In the genomic region with DNA sequence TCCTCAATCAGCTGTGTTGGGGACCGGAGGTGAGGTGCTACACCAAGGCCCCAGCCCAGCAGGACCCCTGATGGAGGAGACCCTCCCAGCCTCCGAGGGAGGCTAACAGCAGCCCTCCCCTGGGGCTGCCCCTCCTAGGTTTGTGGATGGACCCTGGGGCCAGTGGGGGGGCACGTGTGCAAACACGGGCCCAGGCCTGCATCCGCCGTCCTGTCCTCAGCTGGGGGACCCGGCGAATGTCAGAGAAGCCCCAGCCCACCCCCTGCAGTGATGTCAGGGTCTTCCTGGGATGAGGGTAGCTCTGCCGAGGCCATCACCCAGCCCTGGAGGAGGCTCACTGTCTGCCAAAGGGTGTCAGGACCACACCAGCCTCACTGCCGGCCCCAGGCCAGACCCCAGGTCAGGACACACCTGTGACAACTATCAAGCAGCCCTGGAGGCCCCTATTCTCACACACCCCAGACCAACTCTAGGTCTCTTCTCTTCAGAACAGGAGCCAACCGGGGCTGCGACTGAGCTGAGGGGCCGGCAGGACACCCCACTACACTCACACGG, we compare ENCODE assay signal across 22 cellular contexts. TPM values are rescaled to one million over a fixed set of nuclear protein-coding genes. Genes with fewer than 3 reads are reported as not detected.
DNase-seq lines count a peak whose midpoint lies in the region; ATAC-seq and TF ChIP-seq lines count a peak whose summit lies in the region.
"Had no signal": no experiment of that assay in that cellular context is flagged by ENCODE, and none has a peak within 500 bp of the region (broad histone marks: within the 10 kb centered on the region; RNA-seq: fewer than 3 reads in every experiment).

No MANE protein-coding gene starts in this region.

- no peaks in the 10 kb centered on the region for H3K9me3 ChIP-seq in heart left ventricle
- H3K9me3 ChIP-seq in heart right ventricle, result no peaks in the 10 kb centered on the region
- no peaks in the 10 kb centered on the region for H3K9me3 ChIP-seq in HEK293 (ENCODE audit: control insufficient read depth, insufficient read depth, low read depth, low read length)
- H3K9me3 ChIP-seq: A549; BE2C; BLaER1 treated with 17β-estradiol and CSF1 and Interleukin-3, amounts not matched to agents 10 nM and 100 nM; HAP-1 had no signal

- H3K4me1 ChIP-seq in heart left ventricle, result peaks cover 0 to 43% (median 12%) of the 10 kb centered on the region in 12 donors
- peaks cover 0 to 44% (median 20%) of the 10 kb centered on the region in 9 donors for H3K4me1 ChIP-seq in heart right ventricle
- no peaks in the 10 kb centered on the region for H3K4me1 ChIP-seq in HEK293 (ENCODE audit: control insufficient read depth, insufficient read depth, low read length)
- H3K4me1 ChIP-seq: A549, HAP-1 had no signal

- 85 to 91% (median 90%) methylated on average over 6 to 14 of the region's 14 CpGs for WGBS in heart left ventricle, 4 donors
- WGBS in heart right ventricle, 2 donors, result 85 to 93% methylated on average over 14 of the region's 14 CpGs

- TF ChIP-seq CTCF in heart left ventricle (IDR thresholded peaks at IDR 0.05) (no peak), heart right ventricle (IDR thresholded peaks at IDR 0.05) (no peak), HEK293 (tag by site-specific recombination; IDR thresholded peaks at IDR 0.05) (no peak), VCaP (conservative IDR thresholded peaks at IDR 0.05) (no peak)

- intact Hi-C loops in heart left ventricle (cut with DNase I), result no loop called here
- intact Hi-C loops in heart right ventricle (cut with DNase I), result loop anchor here in 5 of 10 donors (5.0 to 10.0 kb wide), 3 partner anchors 44 to 54 kb away; no protein-coding TSS in a partner anchor

- POLR2A ChIA-PET in HEK293 (lab: Yijun Ruan, JAX), result no interaction called here

- TF ChIP-seq POLR2A in heart left ventricle (IDR thresholded peaks at IDR 0.05), result no peak

- ATAC-seq in heart left ventricle (no peak), heart right ventricle (no peak), GM18861 (IDR thresholded peaks at IDR 0.05; ENCODE audit: unreplicated experiment) (no peak)
- ATAC-seq: A549 had no signal

- H3K27ac ChIP-seq in heart left ventricle (peak overlapping the region in 7 of 12 donors; percentile 8 to 76 (median 67)), heart right ventricle (peak overlapping the region in 5 of 10 donors; percentile 34 to 75 (median 65)), HEK293 (ENCODE audit: extremely low read depth, low read depth, low read length) (no peak overlapping the region), VCaP (peak overlapping the region; percentile 70)
- H3K27ac ChIP-seq: A549; BLaER1 treated with 17β-estradiol and CSF1 and Interleukin-3, amounts not matched to agents 10 nM and 100 nM had no signal

- DNase-seq in heart left ventricle, result no peak
- DNase-seq in heart right ventricle, result no peak
- no peak for DNase-seq in SIG-M5 (lab: John Stamatoyannopoulos, UW)
- DNase-seq: 8988T; ACHN; AML-193; BE2C; CD4-positive, alpha-beta T cell; CD8-positive, alpha-beta memory T cell; DMS53; DMS79 treated with DMSO at 0.1 percent for 48 hours; GF-D8; GOT3 had no signal

- CTCF ChIA-PET in HEK293 (lab: Yijun Ruan, JAX), result interaction anchor here (0.5 to 1.1 kb wide), 4 partner anchors 59 to 537 kb away, joined by 3 read pairs; no protein-coding TSS in a partner anchor

- no peak overlapping the region for H3K4me3 ChIP-seq in heart left ventricle
- H3K4me3 ChIP-seq in heart right ventricle, result no peak overlapping the region
- H3K4me3 ChIP-seq in HEK293 (ENCODE audit: low read depth, low read length), result no peak overlapping the region
- H3K4me3 ChIP-seq: A549; BLaER1 treated with 17β-estradiol and CSF1 and Interleukin-3, amounts not matched to agents 10 nM and 100 nM; HAP-1 had no signal

- peaks cover 0 to 36% (median 3%) of the 10 kb centered on the region in 9 donors for H3K36me3 ChIP-seq in heart left ventricle
- H3K36me3 ChIP-seq in heart right ventricle, result peaks cover 0 to 29% (median 0%) of the 10 kb centered on the region in 9 donors
- peaks cover 0 to 88% of the 10 kb centered on the region in 2 experiments; a peak in 1 of 3 replicates for H3K36me3 ChIP-seq in HEK293 (ENCODE audit: control insufficient read depth in 2 of 2, insufficient read depth in 1 of 2, low read length in 2 of 2)

- H3K27me3 ChIP-seq in heart left ventricle, result no peaks in the 10 kb centered on the region
- no peaks in the 10 kb centered on the region for H3K27me3 ChIP-seq in heart right ventricle
- H3K27me3 ChIP-seq: BE2C; BLaER1 treated with 17β-estradiol and CSF1 and Interleukin-3, amounts not matched to agents 10 nM and 100 nM had no signal

TF ChIP-seq in HEK293, 187 proteins besides CTCF, POLR2A, EP300 and RAD21:
- TF ChIP-seq GLIS2 (tag by site-specific recombination; IDR thresholded peaks at IDR 0.05), result peak; percentile 30; the same call in 1 of the 2 replicates
- TF ChIP-seq ZNF501 (tag by site-specific recombination; IDR thresholded peaks at IDR 0.05), result no peak
TF ChIP-seq in HEK293: peak in this region for 1.

RNA-seq across cellular contexts. Expression of a gene that starts 26.7 kb away (rescaled TPM):
- total RNA-seq in heart left ventricle (10 to 100 TPM in 3 of 9 donors, 1 to 10 TPM in 6; 7.0 to 15.8 (median 8.9) TPM), heart right ventricle (10 to 100 TPM in 1 of 10 donors, 1 to 10 TPM in 9; 6.4 to 14.4 (median 7.6) TPM)
- polyA plus RNA-seq in heart left ventricle (10 to 100 TPM in 1 of 2 donors, 1 to 10 TPM in 1; 8.0 to 14.7 TPM), heart right ventricle (10 to 100 TPM in 1 of 2 donors, 1 to 10 TPM in 1; 8.8 to 20.9 TPM)

RNA-seq across cellular contexts. Expression of a gene that starts 30.0 kb away (rescaled TPM):
- total RNA-seq in heart left ventricle, result 10 to 100 TPM in 2 of 9 donors, 1 to 10 TPM in 7; 3.6 to 12.0 (median 9.6) TPM
- 1 to 10 TPM; 1.3 to 3.9 TPM for polyA plus RNA-seq in heart left ventricle
- 1 to 10 TPM; 3.5 to 8.5 (median 6.2) TPM for total RNA-seq in heart right ventricle
- polyA plus RNA-seq in heart right ventricle, result 1 to 10 TPM; 1.5 to 6.5 TPM
- polyA plus RNA-seq: CD8-positive, alpha-beta memory T cell had no signal

RNA-seq across cellular contexts. Expression of a gene that starts 30.7 kb away (rescaled TPM):
- total RNA-seq in heart left ventricle (not detected), heart right ventricle (not detected)
- polyA plus RNA-seq in heart left ventricle (not detected), heart right ventricle (not detected)
- total RNA-seq: CD4-positive, alpha-beta T cell; CD8-positive, alpha-beta memory T cell; Daoy; G401 had no signal
- polyA plus RNA-seq: A549; CD14-positive monocyte; CD8-positive, alpha-beta memory T cell had no signal

RNA-seq across cellular contexts. Expression of a gene that starts 42.8 kb away (rescaled TPM):
- total RNA-seq in heart left ventricle, result 10 to 100 TPM in 5 of 9 donors, 1 to 10 TPM in 4; 6.8 to 16.0 (median 10.2) TPM
- 10 to 100 TPM; 12.4 to 14.4 TPM for polyA plus RNA-seq in heart left ventricle
- 10 to 100 TPM in 4 of 10 donors, 1 to 10 TPM in 6; 6.2 to 21.4 (median 9.2) TPM for total RNA-seq in heart right ventricle
- 10 to 100 TPM; 12.5 to 30.4 TPM for polyA plus RNA-seq in heart right ventricle

RNA-seq across cellular contexts. Expression of a gene that starts 43.1 kb away (rescaled TPM):
- total RNA-seq in heart left ventricle (10 to 100 TPM; 31.8 to 77.1 (median 50.2) TPM), heart right ventricle (10 to 100 TPM; 49.6 to 74.8 (median 58.9) TPM)
- polyA plus RNA-seq in heart left ventricle (10 to 100 TPM; 26.7 to 51.9 TPM), heart right ventricle (10 to 100 TPM; 41.5 to 68.0 TPM)
